In genomic region chr16:54242199-54242598, GRCh38 we compare ENCODE assay signal across 15 cellular contexts. TPM values are rescaled to one million over a fixed set of nuclear protein-coding genes. Genes with fewer than 3 reads are reported as not detected.
DNase-seq lines count a peak whose midpoint lies in the region; ATAC-seq and TF ChIP-seq lines count a peak whose summit lies in the region.
"Had no signal": no experiment of that assay in that cellular context is flagged by ENCODE, and none has a peak within 500 bp of the region (broad histone marks: within the 10 kb centered on the region; RNA-seq: fewer than 3 reads in every experiment).

No MANE protein-coding gene starts in this region.

- H3K4me2 ChIP-seq in SK-N-SH = no peak overlapping the region

- no peak overlapping the region for H2AFZ ChIP-seq in SK-N-SH (ENCODE audit: low read depth)

- CTCF ChIA-PET in SK-N-SH (lab: Yijun Ruan, JAX) = interaction anchor here (0.6 kb wide), 1 partner anchor 1505 kb away, joined by 3 read pairs; no protein-coding TSS in a partner anchor

- no peak for TF ChIP-seq CTCF in SK-N-SH (IDR thresholded peaks at IDR 0.05)

- TF ChIP-seq EP300 in SK-N-SH (IDR thresholded peaks at IDR 0.05; ENCODE audit: borderline replicate concordance in 1 of 2, low read depth in 1 of 2, low read length in 1 of 2) = no peak

- no peak overlapping the region for H3K27ac ChIP-seq in SK-N-SH (ENCODE audit: low read depth in 2 of 2, low read length in 1 of 2)
- H3K27ac ChIP-seq: Peyer's patch had no signal

- no peak overlapping the region for H3K9ac ChIP-seq in SK-N-SH

- 73% methylated on average over 4 of the region's 4 CpGs for WGBS in SK-N-SH (ENCODE audit: low lambda C conversion rate)

- POLR2A ChIA-PET in SK-N-SH (lab: Yijun Ruan, JAX) = no interaction called here

- no peaks in the 10 kb centered on the region for H4K20me1 ChIP-seq in SK-N-SH (ENCODE audit: insufficient read depth)

- ATAC-seq in HG03521 (IDR thresholded peaks at IDR 0.05; ENCODE audit: unreplicated experiment) = no peak
- no peak for ATAC-seq in HG02973 (IDR thresholded peaks at IDR 0.05; ENCODE audit: unreplicated experiment)
- ATAC-seq in HG03280 (IDR thresholded peaks at IDR 0.05; ENCODE audit: unreplicated experiment) = no peak

- H3K9me3 ChIP-seq in SK-N-SH = no peaks in the 10 kb centered on the region
- H3K9me3 ChIP-seq: Peyer's patch had no signal

- TF ChIP-seq RAD21 in SK-N-SH (IDR thresholded peaks at IDR 0.05; ENCODE audit: low read length) = no peak

- no peaks in the 10 kb centered on the region for H3K79me2 ChIP-seq in SK-N-SH (ENCODE audit: insufficient read depth)

- no peaks in the 10 kb centered on the region for H3K4me1 ChIP-seq in SK-N-SH (ENCODE audit: control insufficient read depth in 1 of 2, insufficient read depth in 2 of 2, low read depth in 1 of 2, low read length in 1 of 2)
- H3K4me1 ChIP-seq: Peyer's patch had no signal

- no peaks in the 10 kb centered on the region for H3K27me3 ChIP-seq in SK-N-SH (ENCODE audit: insufficient read depth)
- H3K27me3 ChIP-seq: Peyer's patch had no signal

- H3K36me3 ChIP-seq in SK-N-SH (replicated peaks in 1 of 2; ENCODE audit: control insufficient read depth in 1 of 2, insufficient read depth in 2 of 2, low read length in 1 of 2) = no peaks in the 10 kb centered on the region
- H3K36me3 ChIP-seq: Peyer's patch had no signal

- DNase-seq in DMS53 (lab: John Stamatoyannopoulos, UW) = peak; percentile 49
- DNase-seq in DMS53 treated with DMSO at 0.1 percent for 48 hours (lab: John Stamatoyannopoulos, UW; ENCODE audit: unreplicated experiment) = no peak
- DNase-seq in HT1080 (ENCODE audit: low read depth) = peak; percentile 38
- DNase-seq in SK-N-SH = peak; percentile 36
- peak; percentile 65 for DNase-seq in left kidney (ENCODE audit: low read depth, low spot score)
- DNase-seq: 8988T; activated T-cell treated with anti-CD3 and anti-CD28 coated beads for 4 hours; DMS79; effector CD8-positive, alpha-beta T cell; midbrain; MV-4-11 had no signal

- no peaks in the 10 kb centered on the region for H3F3A ChIP-seq in SK-N-SH (replicated peaks; ENCODE audit: insufficient read depth)

- no peaks in the 10 kb centered on the region for H3K9me2 ChIP-seq in SK-N-SH

- no peak overlapping the region for H3K4me3 ChIP-seq in SK-N-SH (ENCODE audit: low read depth in 2 of 2, low read length in 1 of 2)
- H3K4me3 ChIP-seq: Peyer's patch had no signal

TF ChIP-seq in SK-N-SH, 30 proteins besides CTCF, POLR2A, EP300 and RAD21:
- peak; percentile 89 for TF ChIP-seq USF1 (IDR thresholded peaks at IDR 0.05; ENCODE audit: borderline replicate concordance, low read depth)
- no peak for TF ChIP-seq TCF12 (IDR thresholded peaks at IDR 0.05)
- 0 out of 2 replicates have a peak, but pooled peaks have one; percentile 26 for TF ChIP-seq USF2 (IDR thresholded peaks at IDR 0.05; ENCODE audit: borderline replicate concordance, low read depth, low read length)

RNA-seq across cellular contexts. Expression of gene IRX3, which starts 44.4 kb away (rescaled TPM):
- total RNA-seq in HT1080 (2014; rRNA removed; shearing (Covaris generic)) = 7.2 and 9.8 TPM in 2 replicates
- polyA plus RNA-seq in HT1080 (2015; cell fraction: cytosol; rRNA removed) = 6.4 and 8.2 TPM in 2 replicates
- 5.4 and 5.8 TPM in 2 replicates for polyA plus RNA-seq in HT1080 (2015; cell fraction: nucleus; rRNA removed)
- polyA plus RNA-seq in SK-N-SH (2012; rRNA removed) = 4.1 and 7.1 TPM in 2 replicates
- polyA plus RNA-seq in SK-N-SH (2012; cell fraction: cytosol; rRNA removed) = 4.9 and 7.3 TPM in 2 replicates
- 4.9 and 6.5 TPM in 2 replicates for polyA plus RNA-seq in SK-N-SH (2012; cell fraction: nucleus; rRNA removed)
- total RNA-seq: Peyer's patch had no signal
